In the genomic region with DNA sequence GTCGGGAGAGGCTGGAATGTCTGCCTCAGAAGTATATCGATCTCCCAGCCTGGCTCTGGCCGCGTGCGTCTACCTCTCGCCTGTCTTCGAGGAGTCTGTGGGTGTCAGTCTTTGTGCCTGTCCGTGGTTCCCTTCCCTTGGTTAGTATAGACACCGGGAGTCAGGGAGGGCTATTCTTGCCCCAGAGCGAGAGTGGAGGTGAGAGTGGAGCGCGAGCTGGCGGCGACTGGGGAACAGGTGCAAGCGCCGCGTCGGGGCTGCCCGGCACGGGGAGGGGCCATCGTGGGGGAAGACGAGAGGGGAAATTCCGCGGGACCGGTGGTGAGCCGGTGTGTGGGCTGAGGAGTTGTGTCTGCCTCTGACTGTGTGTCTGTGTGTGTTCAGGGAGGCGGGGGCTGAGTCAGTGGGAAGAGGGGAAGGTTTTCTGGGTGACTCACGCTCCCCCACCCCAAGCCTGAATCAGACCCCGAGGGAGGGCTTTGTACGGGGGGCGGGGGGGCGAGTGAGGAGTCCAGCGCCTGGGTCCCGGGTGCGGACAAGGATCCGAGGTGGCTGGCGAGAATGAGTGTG, we compare ENCODE assay signal across 8 cellular contexts. TPM values are rescaled to one million over a fixed set of nuclear protein-coding genes. Genes with fewer than 3 reads are reported as not detected.
A peak's percentile ranks its signal among the peaks of the same experiment; 100 is the strongest.
DNase-seq lines count a peak whose midpoint lies in the region; ATAC-seq, FAIRE-seq and TF ChIP-seq lines count a peak whose summit lies in the region.

No MANE protein-coding gene starts in this region.

- no peak for TF ChIP-seq RAD21 in H1 (IDR thresholded peaks at IDR 0.05 in 1 of 2, conservative IDR thresholded peaks at IDR 0.05 in 1 of 2; ENCODE audit: low read depth in 2 of 2, low read length in 2 of 2)

- H3K27me3 Mint-ChIP-seq in CD4-positive, CD25-positive, alpha-beta regulatory T cell: peaks cover 25% of the 10 kb centered on the region
- H3K27me3 Mint-ChIP-seq in mesothelial cell of epicardium (ENCODE audit: low read depth): no peaks in the 10 kb centered on the region

- no peaks in the 10 kb centered on the region for H3K36me3 Mint-ChIP-seq in CD4-positive, CD25-positive, alpha-beta regulatory T cell
- peaks cover 4% of the 10 kb centered on the region for H3K36me3 Mint-ChIP-seq in mesothelial cell of epicardium

- H3K9me3 Mint-ChIP-seq in CD4-positive, CD25-positive, alpha-beta regulatory T cell: peaks cover 0 to 2% (median 0%) of the 10 kb centered on the region in 7 donors
- no peaks in the 10 kb centered on the region for H3K9me3 Mint-ChIP-seq in mesothelial cell of epicardium

- no peak for TF ChIP-seq POLR2A in NB4 (IDR thresholded peaks at IDR 0.05; ENCODE audit: extremely low read depth, insufficient read length)
- TF ChIP-seq POLR2A in H1 (IDR thresholded peaks at IDR 0.05; ENCODE audit: control extremely low read depth in 1 of 2, low read depth in 2 of 2, low read length in 2 of 2): no peak

- H3K4ac ChIP-seq in H1 (replicated peaks; ENCODE audit: insufficient read length, low read depth, low read length): no peak overlapping the region

- peak overlapping the region; percentile 98 to 100 (median 100) for H3K27ac Mint-ChIP-seq in CD4-positive, CD25-positive, alpha-beta regulatory T cell
- H3K27ac Mint-ChIP-seq in mesothelial cell of epicardium: peak overlapping the region; percentile 99

- H4K20me1 ChIP-seq in H1 (replicated peaks in 1 of 2; ENCODE audit: control insufficient read depth in 1 of 2, insufficient read depth in 2 of 2, low read length in 2 of 2): peaks cover 12 to 42% of the 10 kb centered on the region in 2 experiments

- peak overlapping the region; percentile 100 for H3K27ac ChIP-seq in CD4-positive, CD25-positive, alpha-beta regulatory T cell (ENCODE audit: insufficient read depth, low read length, poor library complexity, severe bottlenecking)
- H3K27ac ChIP-seq in H1 (ENCODE audit: low read depth, low read length): no peak overlapping the region

- no peaks in the 10 kb centered on the region for H3K9me3 ChIP-seq in CD4-positive, CD25-positive, alpha-beta regulatory T cell (ENCODE audit: control insufficient read depth in 2 of 2, low read length in 2 of 2)
- no peaks in the 10 kb centered on the region for H3K9me3 ChIP-seq in H1 (ENCODE audit: insufficient read depth in 2 of 2, low read depth in 1 of 2, low read length in 1 of 2)

- no peak overlapping the region for H4K8ac ChIP-seq in H1 (ENCODE audit: extremely low read depth, insufficient read depth, low read length)

- H3K4me3 ChIP-seq in CD4-positive, CD25-positive, alpha-beta regulatory T cell (ENCODE audit: low read depth, low read length): peak overlapping the region; percentile 91
- H3K4me3 ChIP-seq in NB4 (ENCODE audit: low read depth, low read length) (peak overlapping the region; percentile 70), H1 (ENCODE audit: extremely low read depth in 1 of 4, insufficient read depth in 2 of 4, low read depth in 3 of 4, low read length in 4 of 4) (peak overlapping the region; percentile 70 to 98 (median 86))

- H3K27me3 ChIP-seq in CD4-positive, CD25-positive, alpha-beta regulatory T cell (ENCODE audit: control insufficient read depth, insufficient read depth, low read length): no peaks in the 10 kb centered on the region
- peaks cover 18 to 53% (median 49%) of the 10 kb centered on the region in 4 experiments for H3K27me3 ChIP-seq in H1 (replicated peaks in 1 of 4; ENCODE audit: control insufficient read depth in 3 of 4, extremely low read depth in 1 of 4, insufficient read depth in 3 of 4, low read length in 3 of 4)

- no peak for TF ChIP-seq EP300 in H1 (IDR thresholded peaks at IDR 0.05; ENCODE audit: borderline replicate concordance in 1 of 2, low read depth in 2 of 2, low read length in 2 of 2)

- no peaks in the 10 kb centered on the region for H3K79me1 ChIP-seq in H1 (ENCODE audit: low read depth, low read length)

- no peak overlapping the region for H2BK20ac ChIP-seq in H1 (ENCODE audit: low read length)

- no peak overlapping the region for H3K23ac ChIP-seq in H1 (ENCODE audit: insufficient read length)

- no peak overlapping the region for H2BK12ac ChIP-seq in H1 (ENCODE audit: low read depth, low read length)

- H3K9ac ChIP-seq in H1 (replicated peaks in 1 of 4; ENCODE audit: extremely low read depth in 1 of 4, low read depth in 3 of 4, low read length in 3 of 4): peak overlapping the region in 1 of 4 experiments; percentile 51; a peak in 1 of 7 replicates

- CTCF ChIA-PET in H1 (lab: Charles Lee; ENCODE audit: partially characterized antibody): interaction anchor here (0.8 to 2.1 kb wide), 6 partner anchors 9 to 142 kb away, joined by 3 to 6 read pairs (median 4); partner anchors contain the start of gene EFNB3

- H2BK15ac ChIP-seq in H1 (ENCODE audit: low read length): no peak overlapping the region

- H2AFZ ChIP-seq in H1 (ENCODE audit: low read length): no peak overlapping the region

- POLR2A ChIA-PET in H1 (lab: Charles Lee; ENCODE audit: partially characterized antibody): interaction anchor here (0.6 to 4.2 kb wide), 9 partner anchors 9 to 166 kb away, joined by 3 to 20 read pairs (median 5); partner anchors contain the start of genes CYB5D1, KDM6B, NAA38 and TMEM88

- H3K14ac ChIP-seq in H1 (ENCODE audit: insufficient read length): no peak overlapping the region

- no peak overlapping the region for H4K5ac ChIP-seq in H1 (ENCODE audit: insufficient read length, low read depth, low read length)

- 0 out of 2 replicates have a peak overlapping the region, but pooled peaks have one; percentile 60 for H2BK5ac ChIP-seq in H1 (ENCODE audit: low read depth, low read length)

- H3K56ac ChIP-seq in H1 (replicated peaks; ENCODE audit: insufficient read length, low read depth, low read length): no peak overlapping the region

- H3K4me3 Mint-ChIP-seq in CD4-positive, CD25-positive, alpha-beta regulatory T cell: peak overlapping the region; percentile 88 to 99 (median 94)
- H3K4me3 Mint-ChIP-seq in mesothelial cell of epicardium: peak overlapping the region; percentile 95

- H2BK120ac ChIP-seq in H1 (replicated peaks; ENCODE audit: low read depth, low read length): no peak overlapping the region

- peak; percentile 32 to 43 for ATAC-seq in CD4-positive, CD25-positive, alpha-beta regulatory T cell (ENCODE audit: low read depth in 2 of 2)
- peak; percentile 29 for ATAC-seq in GM21515 (IDR thresholded peaks at IDR 0.05; ENCODE audit: unreplicated experiment)

- H3K4me2 ChIP-seq in H1 (ENCODE audit: insufficient read depth in 1 of 2, low read depth in 2 of 2, low read length in 2 of 2): peak overlapping the region; percentile 96 to 100

- TF ChIP-seq CTCF in NB4 (IDR thresholded peaks at IDR 0.05; ENCODE audit: low read depth, low read length) (no peak), H1 (IDR thresholded peaks at IDR 0.05; ENCODE audit: control extremely low read depth in 1 of 3, insufficient read depth in 1 of 3, low read depth in 1 of 3, low read length in 3 of 3) (no peak), mesothelial cell of epicardium (IDR thresholded peaks at IDR 0.05; ENCODE audit: unreplicated experiment) (no peak)

- no peak overlapping the region for H3K18ac ChIP-seq in H1 (ENCODE audit: extremely low read depth, low read length)

- H4K91ac ChIP-seq in H1 (replicated peaks; ENCODE audit: insufficient read length, low read length): no peak overlapping the region

- peaks cover 34% of the 10 kb centered on the region for H3K23me2 ChIP-seq in H1 (ENCODE audit: low read depth, low read length)

- H3K4me1 ChIP-seq in CD4-positive, CD25-positive, alpha-beta regulatory T cell (ENCODE audit: control insufficient read depth, insufficient read depth, low read length, poor library complexity, severe bottlenecking): peaks cover 74% of the 10 kb centered on the region
- H3K4me1 ChIP-seq in H1 (replicated peaks in 1 of 4; ENCODE audit: control insufficient read depth in 3 of 4, insufficient read depth in 4 of 4, low read length in 3 of 4): peaks cover 10 to 29% (median 18%) of the 10 kb centered on the region in 4 experiments

- H3K4me1 Mint-ChIP-seq in CD4-positive, CD25-positive, alpha-beta regulatory T cell: peaks cover 3 to 63% (median 42%) of the 10 kb centered on the region in 4 donors
- H3K4me1 Mint-ChIP-seq in mesothelial cell of epicardium: peaks cover 49% of the 10 kb centered on the region

- WGBS in H1 (ENCODE audit: extremely low coverage in 1 of 2, insufficient coverage in 1 of 2, insufficient read length in 1 of 2, insufficient replicate concordance in 2 of 2, low coverage in 1 of 2, low lambda C conversion rate in 2 of 2, missing lambda C conversion rate in 1 of 2), 2 experiments: 0% methylated on average over 23 of the region's 37 CpGs; no CpG with 5 or more reads in 1 of the 2 experiments

- no peak overlapping the region for H2AK5ac ChIP-seq in H1 (ENCODE audit: low read depth, low read length)

- H3K36me3 ChIP-seq in CD4-positive, CD25-positive, alpha-beta regulatory T cell (ENCODE audit: control insufficient read depth, insufficient read depth, low read length): peaks cover 6% of the 10 kb centered on the region
- H3K36me3 ChIP-seq in H1 (ENCODE audit: control insufficient read depth in 2 of 4, insufficient read depth in 4 of 4, low read length in 3 of 4): no peaks in the 10 kb centered on the region; a peak in 1 of 8 replicates

- no peak for FAIRE-seq in H1 (lab: Jason Lieb, UNC)

- peak; percentile 74 to 96 (median 91) for DNase-seq in CD4-positive, CD25-positive, alpha-beta regulatory T cell
- peak; percentile 82 for DNase-seq in NB4 (ENCODE audit: low read depth)
- DNase-seq in activated CD8-positive, alpha-beta memory T cell treated with anti-CD3 and anti-CD28 coated beads for 4 hours (ENCODE audit: low read depth in 2 of 2): peak; percentile 95 to 98
- peak in 1 of 2 experiments; percentile 62 for DNase-seq in H1 (ENCODE audit: low read depth in 1 of 2, low spot score in 2 of 2)
- DNase-seq in mesothelial cell of epicardium (ENCODE audit: low spot score in 2 of 2, unreplicated experiment in 2 of 2): peak in 1 of 2 experiments; percentile 79
- DNase-seq in stimulated activated CD8-positive, alpha-beta memory T cell treated with anti-CD3 and anti-CD28 coated beads, Interleukin-15, amount 100 ng/mL, for 48 hours (ENCODE audit: low read depth in 2 of 2): peak; percentile 94 to 95
- no peak for DNase-seq in NOMO-1 (lab: John Stamatoyannopoulos, UW; ENCODE audit: unreplicated experiment in 2 of 2)

- H3K79me2 ChIP-seq in H1 (ENCODE audit: control insufficient read depth in 1 of 2, insufficient read depth in 2 of 2, low read length in 2 of 2): no peaks in the 10 kb centered on the region

RNA-seq across cellular contexts. Expression of gene KDM6B, which starts 8.4 kb away (rescaled TPM):
- total RNA-seq in CD4-positive, CD25-positive, alpha-beta regulatory T cell: 255 TPM
- under 1 TPM; 0.30 to 0.74 (median 0.42) TPM for polyA plus RNA-seq in CD4-positive, CD25-positive, alpha-beta regulatory T cell
- total RNA-seq in H1 (2021; fragmentation: NEBNext Ultra II Directional; extraction: Animal tissue kit (Norgen Biotek cat#: 25700)): 3.4 and 3.7 TPM in 2 replicates
- 0.48 and 0.80 TPM in 2 replicates for polyA plus RNA-seq in H1 (2011; rRNA removed)
- 0.39 TPM for polyA plus RNA-seq in H1 (2011; cell fraction: cytosol; rRNA removed)
- polyA plus RNA-seq in H1 (2011; cell fraction: nucleus; rRNA removed): 2.0 TPM
- 3.7 to 5.8 TPM (median 5.1 TPM) in 4 replicates for polyA plus RNA-seq in H1 (2012, experiment 1 of 2)
- polyA plus RNA-seq in H1 (2012, experiment 2 of 2): 3.0 TPM
- polyA plus RNA-seq in H1 (2013, experiment 1 of 2): 1.2 TPM
- 1.2 TPM for polyA plus RNA-seq in H1 (2013, experiment 2 of 2)
- polyA minus RNA-seq in H1 (2011; rRNA and poly(A)+ RNA removed): 1.8 and 2.0 TPM in 2 replicates
- polyA minus RNA-seq in H1 (2011; cell fraction: cytosol; rRNA and poly(A)+ RNA removed): 2.1 TPM
- 8.7 TPM for polyA minus RNA-seq in H1 (2011; cell fraction: nucleus; rRNA and poly(A)+ RNA removed)
- total RNA-seq in mesothelial cell of epicardium: 88.4 to 96.3 TPM (median 94.4 TPM) in 3 replicates

RNA-seq across cellular contexts. Expression of gene TMEM88, which starts 12.4 kb away (rescaled TPM):
- total RNA-seq in CD4-positive, CD25-positive, alpha-beta regulatory T cell: 31.5 TPM
- not detected for polyA plus RNA-seq in CD4-positive, CD25-positive, alpha-beta regulatory T cell
- total RNA-seq in H1 (2021; fragmentation: NEBNext Ultra II Directional; extraction: Animal tissue kit (Norgen Biotek cat#: 25700)): 0.69 TPM in 1 of 2 replicates, not detected in the other
- 8.8 and 11.6 TPM in 2 replicates for polyA plus RNA-seq in H1 (2011; rRNA removed)
- polyA plus RNA-seq in H1 (2011; cell fraction: cytosol; rRNA removed): 4.2 TPM
- 6.0 TPM for polyA plus RNA-seq in H1 (2011; cell fraction: nucleus; rRNA removed)
- polyA plus RNA-seq in H1 (2012, experiment 1 of 2): 2.9 to 6.2 TPM (median 4.0 TPM) in 4 replicates
- polyA plus RNA-seq in H1 (2012, experiment 2 of 2): 5.3 TPM
- polyA plus RNA-seq in H1 (2013, experiment 1 of 2): 1.1 TPM
- polyA plus RNA-seq in H1 (2013, experiment 2 of 2): 1.3 TPM
- polyA minus RNA-seq in H1 (2011; rRNA and poly(A)+ RNA removed): 0.37 and 0.91 TPM in 2 replicates
- not detected for polyA minus RNA-seq in H1 (2011; cell fraction: cytosol; rRNA and poly(A)+ RNA removed)
- polyA minus RNA-seq in H1 (2011; cell fraction: nucleus; rRNA and poly(A)+ RNA removed): 2.1 TPM
- total RNA-seq in mesothelial cell of epicardium: 12.3 to 15.4 TPM (median 15.2 TPM) in 3 replicates

RNA-seq across cellular contexts. Expression of gene NAA38, which starts 14.9 kb away (rescaled TPM):
- 23.6 TPM for total RNA-seq in CD4-positive, CD25-positive, alpha-beta regulatory T cell
- 100 to 1,000 TPM; 128 to 192 (median 141) TPM for polyA plus RNA-seq in CD4-positive, CD25-positive, alpha-beta regulatory T cell
- total RNA-seq in H1 (2021; fragmentation: NEBNext Ultra II Directional; extraction: Animal tissue kit (Norgen Biotek cat#: 25700)): 27.0 and 30.2 TPM in 2 replicates
- 109 and 116 TPM in 2 replicates for polyA plus RNA-seq in H1 (2011; rRNA removed)
- 69.8 TPM for polyA plus RNA-seq in H1 (2011; cell fraction: cytosol; rRNA removed)
- polyA plus RNA-seq in H1 (2011; cell fraction: nucleus; rRNA removed): 69.1 TPM
- polyA plus RNA-seq in H1 (2012, experiment 1 of 2): 37.0 to 54.9 TPM (median 48.8 TPM) in 4 replicates
- polyA plus RNA-seq in H1 (2012, experiment 2 of 2): 49.4 TPM
- 62.5 TPM for polyA plus RNA-seq in H1 (2013, experiment 1 of 2)
- 54.4 TPM for polyA plus RNA-seq in H1 (2013, experiment 2 of 2)
- 5.6 and 11.4 TPM in 2 replicates for polyA minus RNA-seq in H1 (2011; rRNA and poly(A)+ RNA removed)
- polyA minus RNA-seq in H1 (2011; cell fraction: cytosol; rRNA and poly(A)+ RNA removed): 93.6 TPM
- 26.3 TPM for polyA minus RNA-seq in H1 (2011; cell fraction: nucleus; rRNA and poly(A)+ RNA removed)
- 63.9 to 67.2 TPM (median 66.4 TPM) in 3 replicates for total RNA-seq in mesothelial cell of epicardium

RNA-seq across cellular contexts. Expression of gene CYB5D1, which starts 15.3 kb away (rescaled TPM):
- total RNA-seq in CD4-positive, CD25-positive, alpha-beta regulatory T cell: 11.8 TPM
- 1 to 10 TPM; 3.1 to 5.4 (median 4.2) TPM for polyA plus RNA-seq in CD4-positive, CD25-positive, alpha-beta regulatory T cell
- 15.5 and 18.0 TPM in 2 replicates for total RNA-seq in H1 (2021; fragmentation: NEBNext Ultra II Directional; extraction: Animal tissue kit (Norgen Biotek cat#: 25700))
- polyA plus RNA-seq in H1 (2011; rRNA removed): 11.0 and 13.5 TPM in 2 replicates
- polyA plus RNA-seq in H1 (2011; cell fraction: cytosol; rRNA removed): 14.5 TPM
- 11.9 TPM for polyA plus RNA-seq in H1 (2011; cell fraction: nucleus; rRNA removed)
- 13.6 to 15.2 TPM (median 14.3 TPM) in 4 replicates for polyA plus RNA-seq in H1 (2012, experiment 1 of 2)
- 1.9 TPM for polyA plus RNA-seq in H1 (2012, experiment 2 of 2)
- 9.2 TPM for polyA plus RNA-seq in H1 (2013, experiment 1 of 2)
- 10.4 TPM for polyA plus RNA-seq in H1 (2013, experiment 2 of 2)
- 10.8 and 16.3 TPM in 2 replicates for polyA minus RNA-seq in H1 (2011; rRNA and poly(A)+ RNA removed)
- polyA minus RNA-seq in H1 (2011; cell fraction: cytosol; rRNA and poly(A)+ RNA removed): 5.7 TPM
- 10.8 TPM for polyA minus RNA-seq in H1 (2011; cell fraction: nucleus; rRNA and poly(A)+ RNA removed)
- 12.5 to 13.0 TPM (median 13.0 TPM) in 3 replicates for total RNA-seq in mesothelial cell of epicardium

RNA-seq across cellular contexts. Expression of gene CHD3, which starts 46.1 kb away (rescaled TPM):
- total RNA-seq in CD4-positive, CD25-positive, alpha-beta regulatory T cell: 273 TPM
- 1 to 10 TPM; 5.0 to 9.0 (median 7.2) TPM for polyA plus RNA-seq in CD4-positive, CD25-positive, alpha-beta regulatory T cell
- total RNA-seq in H1 (2021; fragmentation: NEBNext Ultra II Directional; extraction: Animal tissue kit (Norgen Biotek cat#: 25700)): 12.9 and 14.2 TPM in 2 replicates
- 12.3 and 18.3 TPM in 2 replicates for polyA plus RNA-seq in H1 (2011; rRNA removed)
- polyA plus RNA-seq in H1 (2011; cell fraction: cytosol; rRNA removed): 12.4 TPM
- polyA plus RNA-seq in H1 (2011; cell fraction: nucleus; rRNA removed): 45.8 TPM
- 20.4 to 31.7 TPM (median 27.8 TPM) in 4 replicates for polyA plus RNA-seq in H1 (2012, experiment 1 of 2)
- 4.9 TPM for polyA plus RNA-seq in H1 (2012, experiment 2 of 2)
- 12.0 TPM for polyA plus RNA-seq in H1 (2013, experiment 1 of 2)
- polyA plus RNA-seq in H1 (2013, experiment 2 of 2): 11.8 TPM
- 17.4 and 27.2 TPM in 2 replicates for polyA minus RNA-seq in H1 (2011; rRNA and poly(A)+ RNA removed)
- polyA minus RNA-seq in H1 (2011; cell fraction: cytosol; rRNA and poly(A)+ RNA removed): 16.4 TPM
- polyA minus RNA-seq in H1 (2011; cell fraction: nucleus; rRNA and poly(A)+ RNA removed): 16.2 TPM
- total RNA-seq in mesothelial cell of epicardium: 333 to 339 TPM (median 337 TPM) in 3 replicates

Comparison
In these comparisons a context has a peak if more than half of its experiments do, and no peak if none do; other contexts are left out.
1. DNase-seq: peak in CD4-positive, CD25-positive, alpha-beta regulatory T cell (3 of 3), NB4 (single experiment), activated CD8-positive, alpha-beta memory T cell treated with anti-CD3 and anti-CD28 coated beads for 4 hours (2 of 2) and stimulated activated CD8-positive, alpha-beta memory T cell treated with anti-CD3 and anti-CD28 coated beads, Interleukin-15, amount 100 ng/mL, for 48 hours (2 of 2); none in NOMO-1 (0 of 2).
2. RNA of gene KDM6B, which starts 8.4 kb away (total RNA-seq): 255 TPM in CD4-positive, CD25-positive, alpha-beta regulatory T cell (single experiment) and 88.4 to 96.3 TPM in mesothelial cell of epicardium; 3.4 to 3.7 TPM in H1; every median in the first group is over 10 times any median in the second.
3. Peak in every context shown above with its lines, with median percentiles within 50 percentile points of each other: H3K4me3 ChIP-seq.